8 cellular contexts compared by ENCODE assay signal in the genomic region with DNA sequence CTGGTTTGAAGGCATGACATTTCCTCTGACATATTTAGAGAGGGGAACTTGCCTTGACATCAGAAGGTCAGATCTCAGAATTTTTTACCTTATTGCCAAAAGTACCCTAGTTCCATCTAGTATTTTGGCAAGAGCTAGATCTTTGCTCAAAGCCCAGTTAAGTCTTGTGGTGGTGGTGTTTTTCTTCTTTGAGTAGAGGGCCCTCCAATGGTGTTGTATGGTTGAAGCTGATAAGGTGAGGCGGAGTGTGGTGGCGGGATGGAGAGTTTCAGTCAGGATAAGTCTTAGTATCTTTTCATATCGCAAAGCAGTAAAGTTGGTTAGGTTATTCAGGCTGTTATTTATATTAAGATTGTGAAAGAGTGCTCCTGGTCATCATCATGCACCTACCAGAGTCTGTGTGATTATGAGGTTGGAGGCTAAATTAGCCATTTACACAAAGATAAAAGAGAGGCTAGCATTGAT. TPM values are rescaled to one million over a fixed set of nuclear protein-coding genes. Genes with fewer than 3 reads are reported as not detected.
DNase-seq lines count a peak whose midpoint lies in the region; TF ChIP-seq lines count a peak whose summit lies in the region.

No MANE protein-coding gene starts in this region.

- H3K27ac ChIP-seq in 22Rv1 (0 out of 2 replicates have a peak overlapping the region, but pooled peaks have one; percentile 20), muscle layer of duodenum (ENCODE audit: low read length) (peak overlapping the region; percentile 37)

- H3K9me3 ChIP-seq in muscle layer of duodenum (ENCODE audit: control insufficient read depth in 1 of 2, low read length in 2 of 2) = no peaks in the 10 kb centered on the region

- H3K9me3 Mint-ChIP-seq in IgD-negative memory B cell (no peaks in the 10 kb centered on the region), brain (peaks cover 0 to 16% (median 9%) of the 10 kb centered on the region in 5 experiments)

- H3K36me3 Mint-ChIP-seq in IgD-negative memory B cell = no peaks in the 10 kb centered on the region
- peaks cover 62% of the 10 kb centered on the region for H3K36me3 Mint-ChIP-seq in brain

- H3K4me3 ChIP-seq in muscle layer of duodenum (ENCODE audit: low read depth in 1 of 2, low read length in 2 of 2) = no peak overlapping the region

- H3K36me3 ChIP-seq in muscle layer of duodenum (ENCODE audit: control insufficient read depth in 1 of 2, insufficient read depth in 2 of 2, low read length in 2 of 2) = no peaks in the 10 kb centered on the region

- DNase-seq in NCI-H1436 treated with DMSO at 0.1 percent for 48 hours (lab: John Stamatoyannopoulos, UW) (no peak), NCI-H2107 (lab: John Stamatoyannopoulos, UW) (no peak), glomerular visceral epithelial cell (ENCODE audit: extremely low spot score) (no peak), superior temporal gyrus (ENCODE audit: extremely low spot score) (no peak)

- no peaks in the 10 kb centered on the region for H3K27me3 ChIP-seq in muscle layer of duodenum (ENCODE audit: low read depth, low read length)

- H3K4me3 Mint-ChIP-seq in IgD-negative memory B cell = no peak overlapping the region
- H3K4me3 Mint-ChIP-seq in brain = no peak overlapping the region

- H3K4me1 Mint-ChIP-seq in IgD-negative memory B cell = peaks cover 12 to 16% (median 16%) of the 10 kb centered on the region in 3 donors
- peaks cover 54% of the 10 kb centered on the region for H3K4me1 Mint-ChIP-seq in brain

- H3K27ac Mint-ChIP-seq in IgD-negative memory B cell (peak overlapping the region in 2 of 3 donors; percentile 21 to 46), brain (peak overlapping the region in 3 of 5 experiments; percentile 9 to 92 (median 91))

- TF ChIP-seq CTCF in 22Rv1 (IDR thresholded peaks at IDR 0.05) (no peak), brain (conservative IDR thresholded peaks at IDR 0.05) (no peak)

- H3K4me1 ChIP-seq in muscle layer of duodenum (ENCODE audit: control insufficient read depth in 1 of 2, insufficient read depth in 2 of 2, low read length in 2 of 2) = peaks cover 0 to 11% of the 10 kb centered on the region in 2 donors

- no peaks in the 10 kb centered on the region for H3K27me3 Mint-ChIP-seq in IgD-negative memory B cell
- no peaks in the 10 kb centered on the region for H3K27me3 Mint-ChIP-seq in brain

RNA-seq across cellular contexts. Expression of a gene that starts 20.1 kb away (rescaled TPM):
- polyA plus RNA-seq in IgD-negative memory B cell = 51.2 TPM
- 79.3 TPM for polyA plus RNA-seq in brain (ENCODE audit: insufficient read depth, low read depth, low replicate concordance)
